Comparison of ENCODE assay signal across 1 cellular context in genomic region chr13:21987793-21988192, GRCh38.
TF ChIP-seq lines count a peak whose summit lies in the region.

No MANE protein-coding gene starts in this region.

TF ChIP-seq in K562, 482 proteins besides CTCF, POLR2A, EP300 and RAD21 (continued from another document and continues in another):
- no peak for TF ChIP-seq GTF2F1 (IDR thresholded peaks at IDR 0.05; ENCODE audit: low read depth, low read length)
- TF ChIP-seq EGR1 (conservative IDR thresholded peaks at IDR 0.05): no peak
- no peak for TF ChIP-seq ZBTB26 (CRISPR knock-in tag; IDR thresholded peaks at IDR 0.05)
- no peak for TF ChIP-seq SAP30 (IDR thresholded peaks at IDR 0.05; ENCODE audit: borderline replicate concordance, insufficient read depth, low read depth, low read length, poor library complexity, severe bottlenecking)
- no peak for TF ChIP-seq ZNF121 (CRISPR knock-in tag; conservative IDR thresholded peaks at IDR 0.05)
- no peak for TF ChIP-seq RERE (CRISPR knock-in tag; IDR thresholded peaks at IDR 0.05; ENCODE audit: borderline replicate concordance)
- TF ChIP-seq HEY1 (CRISPR knock-in tag; IDR thresholded peaks at IDR 0.05; ENCODE audit: borderline replicate concordance): no peak
- no peak for TF ChIP-seq PREB (CRISPR knock-in tag; IDR thresholded peaks at IDR 0.05)
- TF ChIP-seq ZEB2 (IDR thresholded peaks at IDR 0.05): peak; percentile 57; the same call in 1 of the 2 replicates
- TF ChIP-seq ZNF511 (CRISPR knock-in tag; IDR thresholded peaks at IDR 0.05): no peak
- no peak for TF ChIP-seq ZNF253 (CRISPR knock-in tag; conservative IDR thresholded peaks at IDR 0.05)
- TF ChIP-seq OTX1 (CRISPR knock-in tag; IDR thresholded peaks at IDR 0.05): no peak
- no peak for TF ChIP-seq BCL6 (CRISPR knock-in tag; IDR thresholded peaks at IDR 0.05)
- no peak for TF ChIP-seq MIER1 (IDR thresholded peaks at IDR 0.05; ENCODE audit: low read depth)
- no peak for TF ChIP-seq ZBTB49 (CRISPR knock-in tag; IDR thresholded peaks at IDR 0.05; ENCODE audit: borderline replicate concordance)
- TF ChIP-seq TCF7 (IDR thresholded peaks at IDR 0.05; ENCODE audit: borderline replicate concordance): no peak
- no peak for TF ChIP-seq GABPB2 (CRISPR knock-in tag; conservative IDR thresholded peaks at IDR 0.05)
- no peak for TF ChIP-seq ZNF277 (CRISPR knock-in tag; IDR thresholded peaks at IDR 0.05; ENCODE audit: borderline replicate concordance)
- TF ChIP-seq MLX (CRISPR knock-in tag; conservative IDR thresholded peaks at IDR 0.05): no peak
- TF ChIP-seq ZNF512 (tag; IDR thresholded peaks at IDR 0.05): no peak
- TF ChIP-seq SAFB2 (IDR thresholded peaks at IDR 0.05; ENCODE audit: borderline replicate concordance, low read depth, low read length, severe bottlenecking): no peak
- TF ChIP-seq ZBTB1 (CRISPR knock-in tag; IDR thresholded peaks at IDR 0.05; ENCODE audit: borderline replicate concordance, low read depth): no peak
- TF ChIP-seq CREB1 (IDR thresholded peaks at IDR 0.05): no peak; the same call in 1 of the 2 replicates
- no peak for TF ChIP-seq CREB1 (CRISPR knock-in tag; IDR thresholded peaks at IDR 0.05)
- no peak for TF ChIP-seq PYGO2 (tag; IDR thresholded peaks at IDR 0.05)
- TF ChIP-seq ZZZ3 (IDR thresholded peaks at IDR 0.05): no peak
- no peak for TF ChIP-seq FIP1L1 (IDR thresholded peaks at IDR 0.05; ENCODE audit: low read depth, low read length, poor library complexity, severe bottlenecking)
- no peak for TF ChIP-seq DMBX1 (CRISPR knock-in tag; IDR thresholded peaks at IDR 0.05; ENCODE audit: borderline replicate concordance)
- TF ChIP-seq NCOR1 (IDR thresholded peaks at IDR 0.05): peak; percentile 79
- no peak for TF ChIP-seq NR4A1 (CRISPR knock-in tag; IDR thresholded peaks at IDR 0.05)
- no peak for TF ChIP-seq NR4A1 (tag; IDR thresholded peaks at IDR 0.05)
- no peak for TF ChIP-seq TSHZ1 (CRISPR knock-in tag; IDR thresholded peaks at IDR 0.05)
- no peak for TF ChIP-seq SAFB (IDR thresholded peaks at IDR 0.05; ENCODE audit: borderline replicate concordance, low read depth, low read length)
- TF ChIP-seq SIX5 (IDR thresholded peaks at IDR 0.05; ENCODE audit: borderline replicate concordance in 1 of 2, insufficient read depth in 1 of 2, low read depth in 1 of 2, low read length in 2 of 2): no peak
- TF ChIP-seq ARID4B (CRISPR knock-in tag; IDR thresholded peaks at IDR 0.05): no peak
- no peak for TF ChIP-seq ZNF695 (CRISPR knock-in tag; IDR thresholded peaks at IDR 0.05)
- no peak for TF ChIP-seq ZNF76 (CRISPR knock-in tag; IDR thresholded peaks at IDR 0.05; ENCODE audit: borderline replicate concordance)
- no peak for TF ChIP-seq ZNF586 (CRISPR knock-in tag; conservative IDR thresholded peaks at IDR 0.05)
- no peak for TF ChIP-seq ZNF57 (CRISPR knock-in tag; IDR thresholded peaks at IDR 0.05)
